Comparison of ENCODE assay signal across 2 cellular contexts in genomic region chr19:12675940-12676339, GRCh38.
TF ChIP-seq lines count a peak whose summit lies in the region.

No MANE protein-coding gene starts in this region.

TF ChIP-seq in GM23338, 12 proteins besides CTCF, POLR2A, EP300 and RAD21:
- TF ChIP-seq ZNF331 (CRISPR knock-in tag; IDR thresholded peaks at IDR 0.05; ENCODE audit: low read depth) (no peak), STAT1 (IDR thresholded peaks at IDR 0.05; ENCODE audit: unreplicated experiment) (no peak)

TF ChIP-seq in K562, 482 proteins besides CTCF, POLR2A, EP300 and RAD21:
- TF ChIP-seq RBFOX2 (IDR thresholded peaks at IDR 0.05; ENCODE audit: low read depth, low read length) = peak; percentile 63
- no peak for TF ChIP-seq ZNF431 (CRISPR knock-in tag; IDR thresholded peaks at IDR 0.05)
